ENCODE assay signal across 21 cellular contexts in genomic region chr5:147177125-147177840, GRCh38. TPM values are rescaled to one million over a fixed set of nuclear protein-coding genes. Genes with fewer than 3 reads are reported as not detected.
DNase-seq lines count a peak whose midpoint lies in the region; ATAC-seq and TF ChIP-seq lines count a peak whose summit lies in the region.
"Had no signal": no experiment of that assay in that cellular context is flagged by ENCODE, and none has a peak within 500 bp of the region (broad histone marks: within the 10 kb centered on the region; RNA-seq: fewer than 3 reads in every experiment).

No MANE protein-coding gene starts in this region.

- H3K4me3 ChIP-seq in astrocyte of the spinal cord (ENCODE audit: low read depth, low read length) = no peak overlapping the region
- no peak overlapping the region for H3K4me3 ChIP-seq in mammary epithelial cell (replicated peaks in 1 of 3; ENCODE audit: insufficient read depth in 1 of 3, low read depth in 2 of 3, low read length in 3 of 3)
- H3K4me3 ChIP-seq: breast epithelium, left ventricle myocardium inferior, ovary, spleen, tibial nerve had no signal

- no peaks in the 10 kb centered on the region for H3K9me3 ChIP-seq in mammary epithelial cell (replicated peaks; ENCODE audit: insufficient read depth, low read length)
- H3K9me3 ChIP-seq: breast epithelium, left ventricle myocardium inferior, ovary, spleen, tibial nerve had no signal

- H3K4me1 ChIP-seq in mammary epithelial cell (ENCODE audit: insufficient read depth, low read length) = no peaks in the 10 kb centered on the region
- H3K4me1 ChIP-seq: breast epithelium, left ventricle myocardium inferior, spleen, tibial nerve had no signal

- H3K27me3 ChIP-seq in mammary epithelial cell (ENCODE audit: insufficient read depth, low read length) = no peaks in the 10 kb centered on the region
- H3K27me3 ChIP-seq: breast epithelium, ovary, spleen, tibial nerve had no signal

- DNase-seq in ACHN (peak; percentile 69), HT1080 (ENCODE audit: low read depth) (peak; percentile 74), astrocyte of the spinal cord (ENCODE audit: low read depth, low spot score) (peak; percentile 75), kidney tubule cell (ENCODE audit: low spot score) (peak; percentile 90), mammary epithelial cell (no peak)
- no peak for DNase-seq in activated CD4-positive, alpha-beta T cell treated with anti-CD3 and anti-CD28 coated beads for 4 hours
- no peak for DNase-seq in stimulated activated CD4-positive, alpha-beta T cell treated with anti-CD3 and anti-CD28 coated beads, Interleukin-1b, Interleukin-23, amount 100 ng/mL, for 48 hours
- DNase-seq: 8988T; activated naive CD4-positive, alpha-beta T cell; CD4-positive, CD25-positive, alpha-beta regulatory T cell; left ventricle myocardium inferior; NCI-H1930; NCI-H510A; ovary; Right ventricle myocardium superior; spleen had no signal

- H2AFZ ChIP-seq in mammary epithelial cell (ENCODE audit: low read depth, low read length) = no peak overlapping the region

- no peak overlapping the region for H3K27ac ChIP-seq in mammary epithelial cell (ENCODE audit: insufficient read depth, low read depth, low read length)
- H3K27ac ChIP-seq: breast epithelium, left ventricle myocardium inferior, ovary, spleen, tibial nerve had no signal

- H3K9ac ChIP-seq in mammary epithelial cell (ENCODE audit: insufficient read depth, low read length) = no peak overlapping the region

- TF ChIP-seq CTCF in astrocyte of the spinal cord (IDR thresholded peaks at IDR 0.05; ENCODE audit: low read depth, low read length) (no peak), mammary epithelial cell (conservative IDR thresholded peaks at IDR 0.05 in 1 of 2, IDR thresholded peaks at IDR 0.05 in 1 of 2; ENCODE audit: extremely low read depth in 1 of 2, insufficient read depth in 1 of 2, low read depth in 1 of 2, low read length in 2 of 2) (no peak)

- intact Hi-C loops in mammary epithelial cell (cut with micrococcal nuclease) = no loop called here

- no peak overlapping the region for H3K4me2 ChIP-seq in mammary epithelial cell (ENCODE audit: insufficient read depth, low read depth, low read length)

- 48% methylated on average over 6 of the region's 6 CpGs for WGBS in mammary epithelial cell (ENCODE audit: low coverage, missing lambda C conversion rate)

- H3K79me2 ChIP-seq in mammary epithelial cell (ENCODE audit: insufficient read depth, low read length) = no peaks in the 10 kb centered on the region

- no TSS peak for BruUV-seq in mammary epithelial cell (replicated peaks; lab: Mats Ljungman, UMichigan)

- no peak for ATAC-seq in HG03457 (IDR thresholded peaks at IDR 0.05; ENCODE audit: unreplicated experiment)
- ATAC-seq: stimulated activated effector memory CD8-positive, alpha-beta T cell treated with anti-CD3 and anti-CD28 coated beads, Interleukin-12 subunit alpha, Interleukin-12 subunit beta, amount 100 ng/mL, for 72 hours had no signal

- no peaks in the 10 kb centered on the region for H4K20me1 ChIP-seq in mammary epithelial cell (ENCODE audit: insufficient read depth, low read length)

- no peaks in the 10 kb centered on the region for H3K36me3 ChIP-seq in mammary epithelial cell (ENCODE audit: insufficient read depth, low read length)
- H3K36me3 ChIP-seq: breast epithelium, left ventricle myocardium inferior, ovary, spleen, tibial nerve had no signal

- dilution Hi-C loops in mammary epithelial cell (cut with HindIII; ENCODE audit: low sequenced_read_pairs) = loop anchor here (10.0 kb wide), 1 partner anchor 522 kb away; no protein-coding TSS in a partner anchor

- CTCF ChIA-PET in mammary epithelial cell (lab: Charles Lee; ENCODE audit: low non-redundant PET) = no interaction called here

- in situ Hi-C loops in ACHN (cut with HindIII; ENCODE audit: low pct_ligation_motif_present, low pct_unique_long_range_greater_than_20kb, low sequenced_read_pairs) (no loop called here), astrocyte of the spinal cord (cut with HindIII; ENCODE audit: low sequenced_read_pairs) (no loop called here), mammary epithelial cell (cut with MboI; ENCODE audit: low sequenced_read_pairs in 2 of 2) (loop anchor here in 1 of 2 donors (25.0 kb wide), 1 partner anchor 640 kb away; no protein-coding TSS in a partner anchor)

RNA-seq across cellular contexts. Expression of gene STK32A, which starts 57.5 kb away (rescaled TPM):
- 0.39 and 0.87 TPM in 2 replicates for total RNA-seq in HT1080 (2014; rRNA removed; shearing (Covaris generic))
- 0.53 and 0.81 TPM in 2 replicates for polyA plus RNA-seq in HT1080 (2015; cell fraction: cytosol; rRNA removed)
- 2.4 and 2.6 TPM in 2 replicates for polyA plus RNA-seq in HT1080 (2015; cell fraction: nucleus; rRNA removed)
- 1 to 10 TPM in 1 of 2 donors, not detected in 1; 2.7 TPM for total RNA-seq in mammary epithelial cell
- not detected for polyA plus RNA-seq in mammary epithelial cell
- polyA minus RNA-seq in mammary epithelial cell = not detected
- total RNA-seq: CD4-positive, CD25-positive, alpha-beta regulatory T cell; G401 had no signal
- polyA plus RNA-seq: CD4-positive, CD25-positive, alpha-beta regulatory T cell had no signal

Comparison
In these comparisons a context has a peak if more than half of its experiments do, and no peak if none do; other contexts are left out.
1. DNase-seq: peak in ACHN (single experiment), HT1080 (single experiment), astrocyte of the spinal cord (single experiment) and kidney tubule cell (single experiment); none in activated CD4-positive, alpha-beta T cell treated with anti-CD3 and anti-CD28 coated beads for 4 hours (0 of 2), mammary epithelial cell (single experiment) and stimulated activated CD4-positive, alpha-beta T cell treated with anti-CD3 and anti-CD28 coated beads, Interleukin-1b, Interleukin-23, amount 100 ng/mL, for 48 hours (single experiment).